ENCODE assay signal across 1 cellular context in the genomic region with DNA sequence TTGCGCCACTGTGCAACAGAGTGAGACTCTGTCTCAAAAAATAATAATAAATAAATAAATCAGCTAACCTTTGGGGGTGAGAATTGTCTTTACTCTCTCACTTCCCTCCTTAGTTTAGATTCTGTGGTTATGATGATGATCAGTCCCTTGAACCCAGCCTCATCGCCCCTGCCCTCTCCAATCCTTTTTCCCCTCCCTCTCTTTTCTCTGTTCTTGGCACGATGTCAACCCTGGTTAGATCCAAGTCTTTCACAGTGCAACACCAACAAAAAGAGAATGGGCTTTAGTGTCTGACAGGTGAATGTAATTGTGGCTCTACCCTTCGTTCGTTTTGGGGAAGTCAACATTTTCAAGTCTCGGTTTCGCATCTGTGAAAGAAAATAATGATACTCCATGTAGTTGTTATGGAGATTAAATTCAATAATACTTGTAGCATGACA.
TF ChIP-seq lines count a peak whose summit lies in the region.

No MANE protein-coding gene starts in this region.

TF ChIP-seq in SK-N-SH, 30 proteins besides CTCF, POLR2A, EP300 and RAD21 (continued from another document):
- TF ChIP-seq, protein P1, sequence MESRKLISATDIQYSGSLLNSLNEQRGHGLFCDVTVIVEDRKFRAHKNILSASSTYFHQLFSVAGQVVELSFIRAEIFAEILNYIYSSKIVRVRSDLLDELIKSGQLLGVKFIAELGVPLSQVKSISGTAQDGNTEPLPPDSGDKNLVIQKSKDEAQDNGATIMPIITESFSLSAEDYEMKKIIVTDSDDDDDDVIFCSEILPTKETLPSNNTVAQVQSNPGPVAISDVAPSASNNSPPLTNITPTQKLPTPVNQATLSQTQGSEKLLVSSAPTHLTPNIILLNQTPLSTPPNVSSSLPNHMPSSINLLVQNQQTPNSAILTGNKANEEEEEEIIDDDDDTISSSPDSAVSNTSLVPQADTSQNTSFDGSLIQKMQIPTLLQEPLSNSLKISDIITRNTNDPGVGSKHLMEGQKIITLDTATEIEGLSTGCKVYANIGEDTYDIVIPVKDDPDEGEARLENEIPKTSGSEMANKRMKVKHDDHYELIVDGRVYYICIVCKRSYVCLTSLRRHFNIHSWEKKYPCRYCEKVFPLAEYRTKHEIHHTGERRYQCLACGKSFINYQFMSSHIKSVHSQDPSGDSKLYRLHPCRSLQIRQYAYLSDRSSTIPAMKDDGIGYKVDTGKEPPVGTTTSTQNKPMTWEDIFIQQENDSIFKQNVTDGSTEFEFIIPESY (IDR thresholded peaks at IDR 0.05; ENCODE audit: borderline replicate concordance, low read depth) = no peak
- TF ChIP-seq, protein P2, sequence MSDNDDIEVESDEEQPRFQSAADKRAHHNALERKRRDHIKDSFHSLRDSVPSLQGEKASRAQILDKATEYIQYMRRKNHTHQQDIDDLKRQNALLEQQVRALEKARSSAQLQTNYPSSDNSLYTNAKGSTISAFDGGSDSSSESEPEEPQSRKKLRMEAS (IDR thresholded peaks at IDR 0.05; ENCODE audit: low read depth) = no peak
- no peak for TF ChIP-seq FOSL2 (IDR thresholded peaks at IDR 0.05; ENCODE audit: borderline replicate concordance, low read depth)
- TF ChIP-seq, protein P3, sequence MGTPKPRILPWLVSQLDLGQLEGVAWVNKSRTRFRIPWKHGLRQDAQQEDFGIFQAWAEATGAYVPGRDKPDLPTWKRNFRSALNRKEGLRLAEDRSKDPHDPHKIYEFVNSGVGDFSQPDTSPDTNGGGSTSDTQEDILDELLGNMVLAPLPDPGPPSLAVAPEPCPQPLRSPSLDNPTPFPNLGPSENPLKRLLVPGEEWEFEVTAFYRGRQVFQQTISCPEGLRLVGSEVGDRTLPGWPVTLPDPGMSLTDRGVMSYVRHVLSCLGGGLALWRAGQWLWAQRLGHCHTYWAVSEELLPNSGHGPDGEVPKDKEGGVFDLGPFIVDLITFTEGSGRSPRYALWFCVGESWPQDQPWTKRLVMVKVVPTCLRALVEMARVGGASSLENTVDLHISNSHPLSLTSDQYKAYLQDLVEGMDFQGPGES (IDR thresholded peaks at IDR 0.05; ENCODE audit: low read depth, low read length) = no peak
- no peak for TF ChIP-seq FOXM1 (IDR thresholded peaks at IDR 0.05; ENCODE audit: low read depth)
- TF ChIP-seq, protein P4, sequence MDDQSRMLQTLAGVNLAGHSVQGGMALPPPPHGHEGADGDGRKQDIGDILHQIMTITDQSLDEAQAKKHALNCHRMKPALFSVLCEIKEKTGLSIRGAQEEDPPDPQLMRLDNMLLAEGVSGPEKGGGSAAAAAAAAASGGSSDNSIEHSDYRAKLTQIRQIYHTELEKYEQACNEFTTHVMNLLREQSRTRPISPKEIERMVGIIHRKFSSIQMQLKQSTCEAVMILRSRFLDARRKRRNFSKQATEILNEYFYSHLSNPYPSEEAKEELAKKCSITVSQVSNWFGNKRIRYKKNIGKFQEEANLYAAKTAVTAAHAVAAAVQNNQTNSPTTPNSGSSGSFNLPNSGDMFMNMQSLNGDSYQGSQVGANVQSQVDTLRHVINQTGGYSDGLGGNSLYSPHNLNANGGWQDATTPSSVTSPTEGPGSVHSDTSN (IDR thresholded peaks at IDR 0.05) = no peak
TF ChIP-seq in SK-N-SH: peak in this region for 0.
